16 cellular contexts compared by ENCODE assay signal in genomic region chr5:92371171-92371888, GRCh38.
A peak's percentile ranks its signal among the peaks of the same experiment; 100 is the strongest.
DNase-seq lines count a peak whose midpoint lies in the region; ATAC-seq, FAIRE-seq and TF ChIP-seq lines count a peak whose summit lies in the region.
"Had no signal": no experiment of that assay in that cellular context is flagged by ENCODE, and none has a peak within 500 bp of the region (broad histone marks: within the 10 kb centered on the region; RNA-seq: fewer than 3 reads in every experiment).

No MANE protein-coding gene starts in this region.

- H2BK15ac ChIP-seq in H1 (ENCODE audit: low read length) = no peak overlapping the region

- in situ Hi-C loops in GM23248 (cut with MboI) = no loop called here

- no peak for FAIRE-seq in H1 (lab: Jason Lieb, UNC)
- FAIRE-seq: GM19239 had no signal

- TF ChIP-seq POLR2A in H1 (IDR thresholded peaks at IDR 0.05; ENCODE audit: control extremely low read depth in 1 of 2, low read depth in 2 of 2, low read length in 2 of 2) = no peak

- no peak overlapping the region for H2AK5ac ChIP-seq in H1 (ENCODE audit: low read depth, low read length)

- H3K36me3 Mint-ChIP-seq in neural progenitor cell = no peaks in the 10 kb centered on the region

- no peak overlapping the region for H4K91ac ChIP-seq in H1 (replicated peaks; ENCODE audit: insufficient read length, low read length)

- no peak overlapping the region for H4K8ac ChIP-seq in H1 (ENCODE audit: extremely low read depth, insufficient read depth, low read length)

- H3K4me1 Mint-ChIP-seq in neural progenitor cell = no peaks in the 10 kb centered on the region

- H3F3A ChIP-seq in GM23248 (ENCODE audit: insufficient read depth) (peaks cover 11% of the 10 kb centered on the region; the same call in 1 of the 2 replicates), PC-3 (ENCODE audit: low read length, unreplicated experiment) (peaks cover 6% of the 10 kb centered on the region), neural progenitor cell (ENCODE audit: low read depth) (no peaks in the 10 kb centered on the region)

- H3K27me3 Mint-ChIP-seq in neural progenitor cell (ENCODE audit: insufficient read depth, low read depth) = no peaks in the 10 kb centered on the region

- 31 to 32% methylated on average over 3 of the region's 3 CpGs for WGBS in GM23248 (ENCODE audit: low coverage in 1 of 2, low lambda C conversion rate in 2 of 2, missing lambda C conversion rate in 2 of 2), 2 experiments
- WGBS in H1 (ENCODE audit: extremely low coverage in 1 of 2, insufficient coverage in 1 of 2, insufficient read length in 1 of 2, insufficient replicate concordance in 2 of 2, low coverage in 1 of 2, low lambda C conversion rate in 2 of 2, missing lambda C conversion rate in 1 of 2), 2 experiments = 79% methylated on average over 3 of the region's 3 CpGs; no CpG with 5 or more reads in 1 of the 2 experiments

- no TSS peak for BruUV-seq in PC-3 (replicated peaks; lab: Mats Ljungman, UMichigan)

- ATAC-seq in PC-3 = peak; percentile 25

- H3K79me1 ChIP-seq in H1 (ENCODE audit: low read depth, low read length) = no peaks in the 10 kb centered on the region

- no peak overlapping the region for H2BK120ac ChIP-seq in H1 (replicated peaks; ENCODE audit: low read depth, low read length)

- no peak overlapping the region for H3K4ac ChIP-seq in H1 (replicated peaks; ENCODE audit: insufficient read length, low read depth, low read length)

- H3K4me3 ChIP-seq in GM23248 (no peak overlapping the region), PC-3 (ENCODE audit: low read length) (no peak overlapping the region), H1 (ENCODE audit: extremely low read depth in 1 of 4, insufficient read depth in 2 of 4, low read depth in 3 of 4, low read length in 4 of 4) (no peak overlapping the region), neural progenitor cell (no peak overlapping the region)
- H3K4me3 ChIP-seq: BLaER1 had no signal

- H3K9me3 Mint-ChIP-seq in neural progenitor cell = peaks cover 8% of the 10 kb centered on the region

- no peak overlapping the region for H3K4me3 Mint-ChIP-seq in neural progenitor cell
- H3K4me3 Mint-ChIP-seq: T-helper 1 cell treated with Interleukin-12 subunit alpha and Interleukin-12 subunit beta and Interleukin-4 antibody, amounts not matched to agents 30 μg/mL and 1 μg/mL, for 36 hours had no signal

- TF ChIP-seq CTCF in PC-3 (conservative IDR thresholded peaks at IDR 0.05; ENCODE audit: low read depth, low read length) (no peak), H1 (IDR thresholded peaks at IDR 0.05; ENCODE audit: control extremely low read depth in 1 of 3, insufficient read depth in 1 of 3, low read depth in 1 of 3, low read length in 3 of 3) (no peak), neural progenitor cell (IDR thresholded peaks at IDR 0.05) (no peak)

- H3K9me2 ChIP-seq in GM23248 (ENCODE audit: insufficient read depth) (no peaks in the 10 kb centered on the region), PC-3 (replicated peaks; ENCODE audit: low read length) (no peaks in the 10 kb centered on the region)

- no peak overlapping the region; the same call in 1 of the 2 replicates for H2BK12ac ChIP-seq in H1 (ENCODE audit: low read depth, low read length)

- H3K23ac ChIP-seq in H1 (ENCODE audit: insufficient read length) = no peak overlapping the region

- H3K79me2 ChIP-seq in GM23248 (ENCODE audit: insufficient read depth) = no peaks in the 10 kb centered on the region
- no peaks in the 10 kb centered on the region for H3K79me2 ChIP-seq in PC-3 (ENCODE audit: low read length)
- no peaks in the 10 kb centered on the region for H3K79me2 ChIP-seq in H1 (ENCODE audit: control insufficient read depth in 1 of 2, insufficient read depth in 2 of 2, low read length in 2 of 2)
- no peaks in the 10 kb centered on the region for H3K79me2 ChIP-seq in neural progenitor cell (ENCODE audit: low read depth)

- no peak for TF ChIP-seq RAD21 in H1 (IDR thresholded peaks at IDR 0.05 in 1 of 2, conservative IDR thresholded peaks at IDR 0.05 in 1 of 2; ENCODE audit: low read depth in 2 of 2, low read length in 2 of 2)

- H3K14ac ChIP-seq in H1 (ENCODE audit: insufficient read length) = no peak overlapping the region

- H3K27ac Mint-ChIP-seq in neural progenitor cell = no peak overlapping the region
- H3K27ac Mint-ChIP-seq: T-helper 1 cell treated with Interleukin-12 subunit alpha and Interleukin-12 subunit beta and Interleukin-4 antibody, amounts not matched to agents 30 μg/mL and 1 μg/mL, for 36 hours had no signal

- H2AFZ ChIP-seq in GM23248 (0 out of 2 replicates have a peak overlapping the region, but pooled peaks have one; percentile 11), PC-3 (ENCODE audit: low read length) (peak overlapping the region; percentile 39), H1 (ENCODE audit: low read length) (peak overlapping the region; percentile 63; the same call in 1 of the 2 replicates), neural progenitor cell (replicated peaks) (peak overlapping the region; percentile 97)

- H3K9me3 ChIP-seq in GM23248 (ENCODE audit: low read depth) = no peaks in the 10 kb centered on the region
- no peaks in the 10 kb centered on the region for H3K9me3 ChIP-seq in PC-3 (ENCODE audit: low read length)
- peaks cover 0 to 8% of the 10 kb centered on the region in 2 experiments; a peak in 1 of 4 replicates for H3K9me3 ChIP-seq in H1 (ENCODE audit: insufficient read depth in 2 of 2, low read depth in 1 of 2, low read length in 1 of 2)
- H3K9me3 ChIP-seq in neural progenitor cell (ENCODE audit: low read depth) = no peaks in the 10 kb centered on the region
- H3K9me3 ChIP-seq: BLaER1 had no signal

- intact Hi-C loops in PC-3 (cut with micrococcal nuclease) = loop anchor here (5.0 kb wide), 1 partner anchor 34 kb away; no protein-coding TSS in a partner anchor

- H3K36me3 ChIP-seq in GM23248 (ENCODE audit: low read depth) (no peaks in the 10 kb centered on the region), PC-3 (ENCODE audit: low read depth, low read length) (no peaks in the 10 kb centered on the region), H1 (ENCODE audit: control insufficient read depth in 2 of 4, insufficient read depth in 4 of 4, low read length in 3 of 4) (no peaks in the 10 kb centered on the region), neural progenitor cell (no peaks in the 10 kb centered on the region)
- H3K36me3 ChIP-seq: BLaER1 had no signal

- H3K9ac ChIP-seq in GM23248 (no peak overlapping the region), PC-3 (ENCODE audit: low read length) (no peak overlapping the region), H1 (replicated peaks in 1 of 4; ENCODE audit: extremely low read depth in 1 of 4, low read depth in 3 of 4, low read length in 3 of 4) (no peak overlapping the region), neural progenitor cell (no peak overlapping the region)
- H3K9ac ChIP-seq: BLaER1 had no signal

- H3K4me2 ChIP-seq in GM23248 (ENCODE audit: unreplicated experiment) (no peak overlapping the region), PC-3 (ENCODE audit: low read length) (peak overlapping the region; percentile 48), H1 (ENCODE audit: insufficient read depth in 1 of 2, low read depth in 2 of 2, low read length in 2 of 2) (no peak overlapping the region), neural progenitor cell (no peak overlapping the region)
- H3K4me2 ChIP-seq: BLaER1 had no signal

- H3K27me3 ChIP-seq in GM23248 (replicated peaks; ENCODE audit: insufficient read depth) (no peaks in the 10 kb centered on the region), PC-3 (ENCODE audit: low read length) (no peaks in the 10 kb centered on the region), H1 (replicated peaks in 1 of 4; ENCODE audit: control insufficient read depth in 3 of 4, extremely low read depth in 1 of 4, insufficient read depth in 3 of 4, low read length in 3 of 4) (no peaks in the 10 kb centered on the region), neural progenitor cell (no peaks in the 10 kb centered on the region)
- H3K27me3 ChIP-seq: BLaER1 had no signal

- no peak for DNase-seq in GM23248
- no peak for DNase-seq in PC-3
- no peak for DNase-seq in H1 (ENCODE audit: low read depth in 1 of 2, low spot score in 2 of 2)
- no peak for DNase-seq in neural progenitor cell (ENCODE audit: low spot score)
- no peak for DNase-seq in DMS114 treated with DMSO at 0.1 percent for 48 hours (lab: John Stamatoyannopoulos, UW; ENCODE audit: unreplicated experiment)
- no peak for DNase-seq in NCI-H1092 treated with DMSO at 0.1 percent for 48 hours (lab: John Stamatoyannopoulos, UW)
- no peak for DNase-seq in DMS153 (lab: John Stamatoyannopoulos, UW)
- DNase-seq in iPS-NIHi7 (ENCODE audit: extremely low spot score) = no peak
- DNase-seq: HCEC 1CT, NCI-H146, NCI-H2081 treated with DMSO at 0.1 percent for 48 hours, NCI-H510A, SHP77 treated with DMSO at 0.1 percent for 48 hours had no signal

- H3K18ac ChIP-seq in H1 (ENCODE audit: extremely low read depth, low read length) = no peak overlapping the region

- no peak overlapping the region for H2BK20ac ChIP-seq in H1 (ENCODE audit: low read length)

- H4K20me1 ChIP-seq in GM23248 (ENCODE audit: insufficient read depth) (no peaks in the 10 kb centered on the region), PC-3 (ENCODE audit: low read length) (no peaks in the 10 kb centered on the region), H1 (replicated peaks in 1 of 2; ENCODE audit: control insufficient read depth in 1 of 2, insufficient read depth in 2 of 2, low read length in 2 of 2) (no peaks in the 10 kb centered on the region), neural progenitor cell (ENCODE audit: low read depth) (no peaks in the 10 kb centered on the region)
- H4K20me1 ChIP-seq: BLaER1 had no signal

- TF ChIP-seq EP300 in H1 (IDR thresholded peaks at IDR 0.05; ENCODE audit: borderline replicate concordance in 1 of 2, low read depth in 2 of 2, low read length in 2 of 2) = no peak

- H3K4me1 ChIP-seq in GM23248 (ENCODE audit: insufficient read depth) = peaks cover 10% of the 10 kb centered on the region
- peaks cover 21% of the 10 kb centered on the region for H3K4me1 ChIP-seq in PC-3 (ENCODE audit: insufficient read depth, low read length)
- H3K4me1 ChIP-seq in H1 (replicated peaks in 1 of 4; ENCODE audit: control insufficient read depth in 3 of 4, insufficient read depth in 4 of 4, low read length in 3 of 4) = peaks cover 0 to 3% (median 0%) of the 10 kb centered on the region in 4 experiments; a peak in 1 of 7 replicates
- H3K4me1 ChIP-seq in neural progenitor cell = peaks cover 9% of the 10 kb centered on the region
- H3K4me1 ChIP-seq: BLaER1 had no signal

- no peaks in the 10 kb centered on the region for H3K23me2 ChIP-seq in H1 (ENCODE audit: low read depth, low read length)

- no peak overlapping the region for H3K27ac ChIP-seq in GM23248
- peak overlapping the region; percentile 86 for H3K27ac ChIP-seq in PC-3 (ENCODE audit: low read length)
- H3K27ac ChIP-seq in H1 (ENCODE audit: low read depth, low read length) = no peak overlapping the region
- H3K27ac ChIP-seq in neural progenitor cell = no peak overlapping the region
- H3K27ac ChIP-seq: BLaER1 had no signal

- CTCF ChIA-PET in PC-3 (lab: Charles Lee) (no interaction called here), H1 (lab: Charles Lee; ENCODE audit: partially characterized antibody) (no interaction called here)

- no peak overlapping the region for H3K56ac ChIP-seq in H1 (replicated peaks; ENCODE audit: insufficient read length, low read depth, low read length)

- POLR2A ChIA-PET in PC-3 (lab: Charles Lee; ENCODE audit: unreplicated experiment) = no interaction called here
- POLR2A ChIA-PET in H1 (lab: Charles Lee; ENCODE audit: partially characterized antibody) = no interaction called here

- H4K5ac ChIP-seq in H1 (ENCODE audit: insufficient read length, low read depth, low read length) = no peak overlapping the region

- no peak overlapping the region for H2BK5ac ChIP-seq in H1 (ENCODE audit: low read depth, low read length)

Comparison
In these comparisons a context has a peak if more than half of its experiments do, and no peak if none do; other contexts are left out.
1. H2AFZ ChIP-seq: peak in every context shown above with its lines; median percentile 97 in neural progenitor cell; 63 in H1; 39 in PC-3; 11 in GM23248.